Comparison of ENCODE assay signal across 15 cellular contexts in the genomic region with DNA sequence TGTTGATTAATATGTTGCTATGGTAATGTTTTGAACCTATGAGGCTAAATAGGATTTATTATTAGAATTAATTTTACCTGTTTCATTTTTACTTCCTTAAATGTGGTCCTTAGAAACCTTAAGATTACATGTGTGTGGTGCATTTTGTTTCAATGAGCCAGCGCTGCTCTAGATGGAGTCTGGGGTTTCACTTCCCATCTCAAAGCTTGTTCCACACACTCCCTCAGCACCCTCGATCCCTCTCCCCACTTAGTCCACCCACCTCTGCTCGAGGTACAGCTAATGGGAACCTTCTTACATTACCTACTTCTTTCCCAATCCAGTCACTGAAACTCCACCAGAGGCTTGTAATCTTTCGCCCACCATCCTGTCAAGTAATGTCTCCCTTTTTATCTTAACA.
DNase-seq lines count a peak whose midpoint lies in the region; ATAC-seq and TF ChIP-seq lines count a peak whose summit lies in the region.
"Had no signal": no experiment of that assay in that cellular context is flagged by ENCODE, and none has a peak within 500 bp of the region (broad histone marks: within the 10 kb centered on the region; RNA-seq: fewer than 3 reads in every experiment).

No MANE protein-coding gene starts in this region.

- H3K4me3 ChIP-seq in heart right ventricle: no peak overlapping the region
- H3K4me3 ChIP-seq: thoracic aorta had no signal

- H3K36me3 ChIP-seq in heart right ventricle: no peaks in the 10 kb centered on the region
- H3K36me3 ChIP-seq: thoracic aorta had no signal

- 76 to 84% methylated on average over 4 of the region's 4 CpGs for WGBS in heart right ventricle, 2 donors

- peak; percentile 62 for ATAC-seq in GM19351 (IDR thresholded peaks at IDR 0.05; ENCODE audit: unreplicated experiment)
- peak; percentile 79 for ATAC-seq in HG02610 (IDR thresholded peaks at IDR 0.05; ENCODE audit: unreplicated experiment)
- ATAC-seq in HG03280 (IDR thresholded peaks at IDR 0.05; ENCODE audit: unreplicated experiment): peak; percentile 83
- ATAC-seq in heart right ventricle: no peak
- ATAC-seq: HCT116, T-helper 17 cell had no signal

- no peaks in the 10 kb centered on the region for H3K9me3 ChIP-seq in heart right ventricle
- H3K9me3 ChIP-seq: thoracic aorta had no signal

- H3K27ac ChIP-seq in heart right ventricle: no peak overlapping the region
- H3K27ac ChIP-seq: parathyroid adenoma, thoracic aorta had no signal

- TF ChIP-seq CTCF in heart right ventricle (IDR thresholded peaks at IDR 0.05): no peak

- no peaks in the 10 kb centered on the region for H3K4me1 ChIP-seq in heart right ventricle
- H3K4me1 ChIP-seq: parathyroid adenoma had no signal

- DNase-seq in activated naive CD4-positive, alpha-beta T cell (lab: John Stamatoyannopoulos, UW): no peak
- DNase-seq in posterior vena cava (ENCODE audit: low spot score) (no peak), heart right ventricle (no peak), NCI-H446 treated with DMSO at 0.1 percent for 48 hours (lab: John Stamatoyannopoulos, UW) (no peak)
- DNase-seq: C1 segment of cervical spinal cord; DND-41; NCI-H1092 treated with DMSO at 0.1 percent for 48 hours; stimulated activated CD4-positive, alpha-beta T cell treated with anti-CD3 and anti-CD28 coated beads, Interleukin-12 subunit alpha, Interleukin-12 subunit beta, amount 100 ng/mL, for 4 hours; T-helper 17 cell had no signal

- H3K27me3 ChIP-seq in heart right ventricle: no peaks in the 10 kb centered on the region

- intact Hi-C loops in posterior vena cava (cut with DNase I) (no loop called here), heart right ventricle (cut with DNase I) (no loop called here)

Comparison
In these comparisons a context has a peak if more than half of its experiments do, and no peak if none do; other contexts are left out.
1. ATAC-seq: peak in GM19351 (single experiment), HG02610 (single experiment) and HG03280 (single experiment); none in heart right ventricle (0 of 8).